ENCODE assay signal across 1 cellular context in the genomic region with DNA sequence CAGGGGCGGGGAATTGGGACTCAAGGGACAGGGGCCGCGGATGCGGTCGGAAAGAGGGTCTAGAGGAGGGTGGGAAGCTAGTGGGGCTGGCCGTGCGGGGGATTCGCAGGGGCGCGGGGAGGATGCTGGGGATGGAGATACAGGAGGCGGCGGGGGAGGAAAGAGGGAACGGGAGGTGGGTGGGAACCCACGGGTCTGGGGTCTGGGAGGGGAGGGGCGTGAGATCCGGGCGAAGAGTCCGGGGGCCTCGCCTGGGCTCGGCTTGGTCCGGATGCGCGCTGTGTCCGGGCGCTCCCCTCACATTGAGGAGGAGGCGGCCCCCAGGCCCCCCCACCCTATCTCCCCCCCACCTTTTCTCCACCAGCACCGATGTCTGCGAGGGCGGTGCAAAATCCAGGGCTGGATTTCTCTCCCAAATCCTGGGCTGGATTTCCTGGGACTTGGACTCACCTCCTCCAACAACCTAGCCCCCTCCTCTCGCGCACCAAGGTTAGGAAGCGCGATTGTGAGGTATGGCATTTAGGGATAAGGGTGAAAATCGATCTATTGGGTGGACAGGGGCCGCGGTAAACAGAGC.
TF ChIP-seq lines count a peak whose summit lies in the region.

A gene (minus strand): TSS at position 82 of the 577 bp plus-strand sequence. CDS start 496 bp downstream, outside the sequence.

TF ChIP-seq in K562, 482 proteins besides CTCF, POLR2A, EP300 and RAD21:
- TF ChIP-seq, protein P1, sequence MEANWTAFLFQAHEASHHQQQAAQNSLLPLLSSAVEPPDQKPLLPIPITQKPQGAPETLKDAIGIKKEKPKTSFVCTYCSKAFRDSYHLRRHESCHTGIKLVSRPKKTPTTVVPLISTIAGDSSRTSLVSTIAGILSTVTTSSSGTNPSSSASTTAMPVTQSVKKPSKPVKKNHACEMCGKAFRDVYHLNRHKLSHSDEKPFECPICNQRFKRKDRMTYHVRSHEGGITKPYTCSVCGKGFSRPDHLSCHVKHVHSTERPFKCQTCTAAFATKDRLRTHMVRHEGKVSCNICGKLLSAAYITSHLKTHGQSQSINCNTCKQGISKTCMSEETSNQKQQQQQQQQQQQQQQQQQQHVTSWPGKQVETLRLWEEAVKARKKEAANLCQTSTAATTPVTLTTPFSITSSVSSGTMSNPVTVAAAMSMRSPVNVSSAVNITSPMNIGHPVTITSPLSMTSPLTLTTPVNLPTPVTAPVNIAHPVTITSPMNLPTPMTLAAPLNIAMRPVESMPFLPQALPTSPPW (CRISPR knock-in tag; IDR thresholded peaks at IDR 0.05): peak; percentile 33; the same call in 1 of the 2 replicates
- no peak for TF ChIP-seq TFAM (CRISPR knock-in tag; conservative IDR thresholded peaks at IDR 0.05)
- TF ChIP-seq NEUROD1 (IDR thresholded peaks at IDR 0.05; ENCODE audit: borderline replicate concordance, low read depth, low read length, partially characterized antibody): peak; percentile 91
- peak; percentile 52; the same call in 1 of the 2 replicates for TF ChIP-seq ZBTB7A (IDR thresholded peaks at IDR 0.05; ENCODE audit: borderline replicate concordance, control insufficient read depth, low read depth, low read length)
- peak; percentile 77 for TF ChIP-seq PCBP1 (IDR thresholded peaks at IDR 0.05; ENCODE audit: low read depth, low read length, poor library complexity, severe bottlenecking)
- TF ChIP-seq MAZ (CRISPR knock-in tag; conservative IDR thresholded peaks at IDR 0.05 in 1 of 2, IDR thresholded peaks at IDR 0.05 in 1 of 2): 0 out of 4 replicates have a peak, but pooled peaks of 1 of the 2 experiments have one; percentile 17
- no peak for TF ChIP-seq PHTF2 (CRISPR knock-in tag; IDR thresholded peaks at IDR 0.05)
- TF ChIP-seq EGR1 (conservative IDR thresholded peaks at IDR 0.05): peak; percentile 57; the same call in 1 of the 2 replicates
- TF ChIP-seq, protein P2, sequence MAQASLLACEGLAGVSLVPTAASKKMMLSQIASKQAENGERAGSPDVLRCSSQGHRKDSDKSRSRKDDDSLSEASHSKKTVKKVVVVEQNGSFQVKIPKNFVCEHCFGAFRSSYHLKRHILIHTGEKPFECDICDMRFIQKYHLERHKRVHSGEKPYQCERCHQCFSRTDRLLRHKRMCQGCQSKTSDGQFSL (CRISPR knock-in tag; IDR thresholded peaks at IDR 0.05): peak; percentile 47; the same call in 1 of the 2 replicates
- TF ChIP-seq, protein P2 (tag; IDR thresholded peaks at IDR 0.05): peak in 1 of 2 experiments; percentile 60; a peak in 1 of 4 replicates
